In genomic region chr22:35328472-35328885, GRCh38 we compare ENCODE assay signal across 1 cellular context.
TF ChIP-seq lines count a peak whose summit lies in the region.

No MANE protein-coding gene starts in this region.

TF ChIP-seq in HepG2, 621 proteins besides CTCF, POLR2A, EP300 and RAD21 (continued from another document and continues in another):
- peak; percentile 98 for TF ChIP-seq ARID5B (CRISPR knock-in tag; IDR thresholded peaks at IDR 0.05)
- TF ChIP-seq AHDC1 (CRISPR knock-in tag; IDR thresholded peaks at IDR 0.05; ENCODE audit: borderline replicate concordance): peak; percentile 83; the same call in 1 of the 2 replicates
- TF ChIP-seq TBX2 (CRISPR knock-in tag; IDR thresholded peaks at IDR 0.05; ENCODE audit: borderline replicate concordance): peak; percentile 92
- no peak for TF ChIP-seq TMF1 (CRISPR knock-in tag; IDR thresholded peaks at IDR 0.05; ENCODE audit: low read depth)
- TF ChIP-seq FLYWCH1 (CRISPR knock-in tag; IDR thresholded peaks at IDR 0.05): no peak
- TF ChIP-seq ZNF781 (CRISPR knock-in tag; IDR thresholded peaks at IDR 0.05; ENCODE audit: borderline replicate concordance, not compliant biosample characterization): peak; percentile 61
- TF ChIP-seq ZSCAN25 (CRISPR knock-in tag; IDR thresholded peaks at IDR 0.05): peak; percentile 62; the same call in 1 of the 2 replicates
- TF ChIP-seq NR0B2 (CRISPR knock-in tag; IDR thresholded peaks at IDR 0.05): peak; percentile 48; the same call in 1 of the 2 replicates
- TF ChIP-seq U2AF2 (IDR thresholded peaks at IDR 0.05; ENCODE audit: low read depth, low read length): no peak
- TF ChIP-seq HOXA9 (CRISPR knock-in tag; IDR thresholded peaks at IDR 0.05; ENCODE audit: borderline replicate concordance): no peak
- TF ChIP-seq ZNF704 (CRISPR knock-in tag; IDR thresholded peaks at IDR 0.05; ENCODE audit: borderline replicate concordance): 0 out of 2 replicates have a peak, but pooled peaks have one; percentile 25
- no peak for TF ChIP-seq ATF7-NPFF (CRISPR knock-in tag; IDR thresholded peaks at IDR 0.05; ENCODE audit: low read depth)
- no peak for TF ChIP-seq PLSCR1 (CRISPR knock-in tag; IDR thresholded peaks at IDR 0.05; ENCODE audit: borderline replicate concordance)
- peak; percentile 74; the same call in 1 of the 2 replicates for TF ChIP-seq BORCS8-MEF2B (CRISPR knock-in tag; IDR thresholded peaks at IDR 0.05)
- 0 out of 2 replicates have a peak, but pooled peaks have one; percentile 52 for TF ChIP-seq NRL (CRISPR knock-in tag; IDR thresholded peaks at IDR 0.05; ENCODE audit: borderline replicate concordance)
- no peak for TF ChIP-seq MLXIP (CRISPR knock-in tag; IDR thresholded peaks at IDR 0.05; ENCODE audit: borderline replicate concordance)
- TF ChIP-seq GATAD1 (CRISPR knock-in tag; IDR thresholded peaks at IDR 0.05): peak; percentile 82
- TF ChIP-seq ZBTB10 (CRISPR knock-in tag; IDR thresholded peaks at IDR 0.05; ENCODE audit: borderline replicate concordance): no peak; the same call in 1 of the 2 replicates
- peak; percentile 87 for TF ChIP-seq SIX4 (CRISPR knock-in tag; IDR thresholded peaks at IDR 0.05)
- TF ChIP-seq GATAD2A (CRISPR knock-in tag; IDR thresholded peaks at IDR 0.05): peak; percentile 99
- peak; percentile 98 for TF ChIP-seq ZNF350 (CRISPR knock-in tag; IDR thresholded peaks at IDR 0.05; ENCODE audit: borderline replicate concordance, low read depth)
- peak; percentile 98 for TF ChIP-seq ZBTB34 (CRISPR knock-in tag; IDR thresholded peaks at IDR 0.05)
- TF ChIP-seq ZNF678 (CRISPR knock-in tag; IDR thresholded peaks at IDR 0.05): no peak
- no peak; the same call in 1 of the 2 replicates for TF ChIP-seq ZNF703 (CRISPR knock-in tag; IDR thresholded peaks at IDR 0.05; ENCODE audit: borderline replicate concordance)
- TF ChIP-seq ZMAT5 (CRISPR knock-in tag; IDR thresholded peaks at IDR 0.05; ENCODE audit: borderline replicate concordance, low read depth): no peak
- no peak for TF ChIP-seq ZNF784 (CRISPR knock-in tag; IDR thresholded peaks at IDR 0.05; ENCODE audit: borderline replicate concordance)
- TF ChIP-seq SCMH1 (CRISPR knock-in tag; IDR thresholded peaks at IDR 0.05; ENCODE audit: borderline replicate concordance): no peak
- peak; percentile 79 for TF ChIP-seq MXD4 (CRISPR knock-in tag; IDR thresholded peaks at IDR 0.05)
- peak; percentile 60 to 96; a peak in 2 of 4 replicates for TF ChIP-seq KLF16 (CRISPR knock-in tag; IDR thresholded peaks at IDR 0.05)
- peak; percentile 90; the same call in 1 of the 2 replicates for TF ChIP-seq NCOR1 (IDR thresholded peaks at IDR 0.05; ENCODE audit: borderline replicate concordance, low read length)
- peak; percentile 99 for TF ChIP-seq KDM4B (CRISPR knock-in tag; IDR thresholded peaks at IDR 0.05)
- peak; percentile 89; the same call in 1 of the 2 replicates for TF ChIP-seq AHR (CRISPR knock-in tag; IDR thresholded peaks at IDR 0.05)
- TF ChIP-seq ZNF724P (CRISPR knock-in tag; IDR thresholded peaks at IDR 0.05; ENCODE audit: borderline replicate concordance): no peak
